ENCODE assay signal across 1 cellular context in genomic region chr4:48815483-48815882, GRCh38.
A peak's percentile ranks its signal among the peaks of the same experiment; 100 is the strongest.
TF ChIP-seq lines count a peak whose summit lies in the region.

No MANE protein-coding gene starts in this region.

TF ChIP-seq in GM12878, 131 proteins besides CTCF, POLR2A, EP300 and RAD21:
- TF ChIP-seq ZBTB40 (IDR thresholded peaks at IDR 0.05; ENCODE audit: borderline replicate concordance) = no peak
- peak; percentile 36; the same call in 1 of the 2 replicates for TF ChIP-seq SPI1 (IDR thresholded peaks at IDR 0.05; ENCODE audit: borderline replicate concordance, insufficient read depth, low read depth, low read length)
- peak; percentile 22; the same call in 1 of the 2 replicates for TF ChIP-seq NFIC (IDR thresholded peaks at IDR 0.05; ENCODE audit: low read depth, low read length)
